Comparison of ENCODE assay signal across 23 cellular contexts in the genomic region with DNA sequence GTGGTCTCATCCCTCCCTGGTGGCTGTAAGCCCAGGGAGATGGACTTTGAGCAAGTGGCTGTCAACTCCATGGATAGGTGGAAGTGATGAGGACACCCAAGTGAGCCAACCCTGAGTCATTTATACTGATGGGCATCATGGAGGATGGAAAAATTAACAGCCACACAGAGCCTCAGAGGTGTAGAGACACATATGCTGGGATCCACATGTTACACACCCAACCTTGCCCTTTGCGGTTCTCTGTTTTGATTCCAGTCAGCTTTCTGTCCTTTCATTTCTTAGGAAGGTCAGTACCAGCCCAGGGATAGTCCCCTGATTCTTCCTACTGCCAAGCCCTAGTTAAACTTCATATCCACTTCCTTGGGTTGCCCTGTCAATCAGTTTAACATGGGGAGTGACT.
"Had no signal": no experiment of that assay in that cellular context is flagged by ENCODE, and none has a peak within 500 bp of the region (broad histone marks: within the 10 kb centered on the region; RNA-seq: fewer than 3 reads in every experiment).

No MANE protein-coding gene starts in this region.

- H3K4me2 ChIP-seq: KMS-11, SK-N-SH had no signal

- H3K9ac ChIP-seq: KMS-11, SK-N-SH had no signal

- FAIRE-seq: HepG2 had no signal

- DNase-seq: IMR-90, Kasumi-1, MV-4-11, NCI-H1048, NCI-H1105, NCI-H1417, NCI-H1436 treated with DMSO at 0.1 percent for 48 hours, NCI-H1694, NCI-H187 treated with DMSO at 0.1 percent for 48 hours, NCI-H2081 treated with DMSO at 0.1 percent for 48 hours, NCI-H2171, NCI-H226, NCI-H446, NCI-H510A, NCI-H524 treated with DMSO at 0.1 percent for 48 hours, NCI-H69, NCI-H774, Right ventricle myocardium superior, RPMI8226, SK-N-SH, SW 1271 had no signal

- ATAC-seq: HepG2 had no signal

- H3K9me3 ChIP-seq: SK-N-SH had no signal

- H3K9me2 ChIP-seq: SK-N-SH had no signal
